ENCODE assay signal across 1 cellular context in genomic region chr22:37733625-37734401, GRCh38.
TF ChIP-seq lines count a peak whose summit lies in the region.

No MANE protein-coding gene starts in this region.

TF ChIP-seq in HepG2, 621 proteins besides CTCF, POLR2A, EP300 and RAD21 (continued from another document and continues in another):
- no peak for TF ChIP-seq NFAT5 (CRISPR knock-in tag; IDR thresholded peaks at IDR 0.05)
- TF ChIP-seq POGZ (CRISPR knock-in tag; IDR thresholded peaks at IDR 0.05), result no peak
- 0 out of 2 replicates have a peak, but pooled peaks have one; percentile 29 for TF ChIP-seq ZSCAN31 (CRISPR knock-in tag; IDR thresholded peaks at IDR 0.05; ENCODE audit: low read depth)
- TF ChIP-seq MIER3 (CRISPR knock-in tag; IDR thresholded peaks at IDR 0.05; ENCODE audit: borderline replicate concordance), result no peak
- no peak for TF ChIP-seq ZNF792 (CRISPR knock-in tag; IDR thresholded peaks at IDR 0.05)
- no peak for TF ChIP-seq ZNF781 (CRISPR knock-in tag; IDR thresholded peaks at IDR 0.05; ENCODE audit: borderline replicate concordance, not compliant biosample characterization)
- TF ChIP-seq ZKSCAN8 (CRISPR knock-in tag; IDR thresholded peaks at IDR 0.05; ENCODE audit: borderline replicate concordance), result peak; percentile 33; the same call in 1 of the 2 replicates
- 0 out of 2 replicates have a peak, but pooled peaks have one; percentile 11 for TF ChIP-seq MED1 (CRISPR knock-in tag; IDR thresholded peaks at IDR 0.05)
- TF ChIP-seq DZIP1 (CRISPR knock-in tag; IDR thresholded peaks at IDR 0.05), result no peak
- no peak for TF ChIP-seq E2F2 (CRISPR knock-in tag; IDR thresholded peaks at IDR 0.05; ENCODE audit: borderline replicate concordance)
- no peak for TF ChIP-seq LCORL (IDR thresholded peaks at IDR 0.05)
- TF ChIP-seq LCORL (CRISPR knock-in tag; IDR thresholded peaks at IDR 0.05), result peak; percentile 75
- no peak for TF ChIP-seq ZNF569 (CRISPR knock-in tag; IDR thresholded peaks at IDR 0.05; ENCODE audit: borderline replicate concordance)
- no peak for TF ChIP-seq GLMP (CRISPR knock-in tag; IDR thresholded peaks at IDR 0.05; ENCODE audit: borderline replicate concordance)
- TF ChIP-seq ZNF891 (CRISPR knock-in tag; IDR thresholded peaks at IDR 0.05), result no peak
- TF ChIP-seq NR0B2 (CRISPR knock-in tag; IDR thresholded peaks at IDR 0.05), result no peak
- no peak for TF ChIP-seq SIN3A (IDR thresholded peaks at IDR 0.05; ENCODE audit: borderline replicate concordance, low read depth, low read length)
- peak; percentile 20 for TF ChIP-seq TEAD3 (CRISPR knock-in tag; optimal IDR thresholded peaks at IDR 0.05; ENCODE audit: borderline replicate concordance)
- TF ChIP-seq ZNF547 (CRISPR knock-in tag; IDR thresholded peaks at IDR 0.05), result peak; percentile 38; the same call in 1 of the 2 replicates
- no peak for TF ChIP-seq NAIF1 (CRISPR knock-in tag; IDR thresholded peaks at IDR 0.05; ENCODE audit: borderline replicate concordance)
- TF ChIP-seq YEATS2 (CRISPR knock-in tag; IDR thresholded peaks at IDR 0.05; ENCODE audit: borderline replicate concordance), result no peak
- 0 out of 2 replicates have a peak, but pooled peaks have one; percentile 21 for TF ChIP-seq BCL6 (CRISPR knock-in tag; IDR thresholded peaks at IDR 0.05)
- no peak for TF ChIP-seq ZSCAN9 (CRISPR knock-in tag; IDR thresholded peaks at IDR 0.05; ENCODE audit: borderline replicate concordance)
- TF ChIP-seq TBX2 (CRISPR knock-in tag; IDR thresholded peaks at IDR 0.05; ENCODE audit: borderline replicate concordance), result peak; percentile 24; the same call in 1 of the 2 replicates
- no peak for TF ChIP-seq SMYD3 (CRISPR knock-in tag; IDR thresholded peaks at IDR 0.05)
- peak; percentile 49; the same call in 1 of the 2 replicates for TF ChIP-seq FOXA3 (CRISPR knock-in tag; IDR thresholded peaks at IDR 0.05)
- no peak for TF ChIP-seq ZNF382 (CRISPR knock-in tag; IDR thresholded peaks at IDR 0.05; ENCODE audit: borderline replicate concordance)
- TF ChIP-seq ZNF496 (CRISPR knock-in tag; IDR thresholded peaks at IDR 0.05; ENCODE audit: insufficient replicate concordance), result no peak
- TF ChIP-seq MBD4 (IDR thresholded peaks at IDR 0.05; ENCODE audit: borderline replicate concordance, low read length), result no peak
- no peak for TF ChIP-seq ZMYM4 (CRISPR knock-in tag; IDR thresholded peaks at IDR 0.05)
- no peak for TF ChIP-seq JDP2 (CRISPR knock-in tag; IDR thresholded peaks at IDR 0.05; ENCODE audit: borderline replicate concordance)
- TF ChIP-seq ATF3 (CRISPR knock-in tag; IDR thresholded peaks at IDR 0.05), result no peak
- peak; percentile 39; the same call in 1 of the 2 replicates for TF ChIP-seq ZFY (CRISPR knock-in tag; IDR thresholded peaks at IDR 0.05)
- no peak for TF ChIP-seq GMEB2 (CRISPR knock-in tag; IDR thresholded peaks at IDR 0.05; ENCODE audit: low read depth)
- TF ChIP-seq HNF1B (CRISPR knock-in tag; IDR thresholded peaks at IDR 0.05), result no peak
- TF ChIP-seq RFX5 (IDR thresholded peaks at IDR 0.05; ENCODE audit: low read depth, low read length), result no peak
- 0 out of 2 replicates have a peak, but pooled peaks have one; percentile 14 for TF ChIP-seq RARA (CRISPR knock-in tag; IDR thresholded peaks at IDR 0.05)
- TF ChIP-seq ZNF567 (CRISPR knock-in tag; IDR thresholded peaks at IDR 0.05; ENCODE audit: borderline replicate concordance), result no peak
- no peak for TF ChIP-seq ZNF652 (CRISPR knock-in tag; IDR thresholded peaks at IDR 0.05; ENCODE audit: borderline replicate concordance, low read depth)
- no peak for TF ChIP-seq TRIM22 (IDR thresholded peaks at IDR 0.05)
- no peak for TF ChIP-seq CBFB (CRISPR knock-in tag; IDR thresholded peaks at IDR 0.05)
- TF ChIP-seq TCF7L2 (IDR thresholded peaks at IDR 0.05; ENCODE audit: low read depth, low read length), result no peak
- TF ChIP-seq ZNF644 (CRISPR knock-in tag; IDR thresholded peaks at IDR 0.05; ENCODE audit: low read depth), result no peak
- TF ChIP-seq ZNF234 (CRISPR knock-in tag; conservative IDR thresholded peaks at IDR 0.05), result 0 out of 2 replicates have a peak, but pooled peaks have one; percentile 8
- TF ChIP-seq ZMYM2 (CRISPR knock-in tag; IDR thresholded peaks at IDR 0.05), result no peak
- TF ChIP-seq NFE2 (CRISPR knock-in tag; IDR thresholded peaks at IDR 0.05), result no peak
- no peak for TF ChIP-seq MTA1 (CRISPR knock-in tag; IDR thresholded peaks at IDR 0.05; ENCODE audit: borderline replicate concordance)
- TF ChIP-seq REL (CRISPR knock-in tag; conservative IDR thresholded peaks at IDR 0.05), result no peak
- TF ChIP-seq ZNF629 (CRISPR knock-in tag; conservative IDR thresholded peaks at IDR 0.05), result no peak
- TF ChIP-seq ZNF572 (CRISPR knock-in tag; IDR thresholded peaks at IDR 0.05), result no peak
- TF ChIP-seq FOXP1 (IDR thresholded peaks at IDR 0.05), result no peak
- no peak for TF ChIP-seq FOXP1 (CRISPR knock-in tag; IDR thresholded peaks at IDR 0.05)
- no peak for TF ChIP-seq ZNF121 (CRISPR knock-in tag; IDR thresholded peaks at IDR 0.05)
